In genomic region chr9:132531187-132531586, GRCh38 we compare ENCODE assay signal across 27 cellular contexts. TPM values are rescaled to one million over a fixed set of nuclear protein-coding genes. Genes with fewer than 3 reads are reported as not detected.
DNase-seq lines count a peak whose midpoint lies in the region; FAIRE-seq and TF ChIP-seq lines count a peak whose summit lies in the region.
"Had no signal": no experiment of that assay in that cellular context is flagged by ENCODE, and none has a peak within 500 bp of the region (broad histone marks: within the 10 kb centered on the region; RNA-seq: fewer than 3 reads in every experiment).

No MANE protein-coding gene starts in this region.

- H3K9me3 ChIP-seq in ectodermal cell (ENCODE audit: control insufficient read depth, low read length), result no peaks in the 10 kb centered on the region
- H3K9me3 ChIP-seq in sigmoid colon, result peaks cover 0 to 2% (median 0%) of the 10 kb centered on the region in 4 donors
- H3K9me3 ChIP-seq: colonic mucosa, neutrophil, upper lobe of right lung had no signal

- intact Hi-C loops in sigmoid colon (cut with DNase I), result no loop called here

- DNase-seq in NCI-H1417 (lab: John Stamatoyannopoulos, UW), result peak in 2 of 3 experiments; percentile 79 to 90
- no peak for DNase-seq in NCI-H1417 treated with DMSO at 0.1 percent for 48 hours (lab: John Stamatoyannopoulos, UW)
- peak; percentile 69 for DNase-seq in NCI-H2227 (lab: John Stamatoyannopoulos, UW; ENCODE audit: unreplicated experiment)
- DNase-seq in sigmoid colon, result peak; percentile 84
- DNase-seq in Ammon's horn (ENCODE audit: low spot score), result no peak
- no peak for DNase-seq in GM12892 (ENCODE audit: insufficient read length)
- no peak for DNase-seq in hypothalamus (lab: John Stamatoyannopoulos, UW)
- DNase-seq: activated CD4-positive, alpha-beta T cell treated with anti-CD3 and anti-CD28 coated beads, Interleukin-2, amount 10 ng/mL, durations not matched to agents 7 days and 5 days; activated CD8-positive, alpha-beta memory T cell treated with anti-CD3 and anti-CD28 coated beads, Interleukin-2, amount 50 U/mL, for 4 hours; activated effector memory CD4-positive, alpha-beta T cell treated with Interleukin-2 at 50 U/mL for 16 hours; colonic mucosa; GDM1; heart left ventricle; immature natural killer cell; left ventricle myocardium inferior; NCI-H524; PC-3; SHP77; stimulated activated CD4-positive, alpha-beta T cell treated with anti-CD3 and anti-CD28 coated beads, Interleukin-12 subunit alpha, Interleukin-12 subunit beta, amount 100 ng/mL, for 4 hours; T-helper 1 cell; upper lobe of right lung had no signal

- H3K36me3 ChIP-seq in ectodermal cell (ENCODE audit: control insufficient read depth, insufficient read depth, low read length) (no peaks in the 10 kb centered on the region), sigmoid colon (no peaks in the 10 kb centered on the region)
- H3K36me3 ChIP-seq: colonic mucosa, heart left ventricle, left ventricle myocardium inferior, neutrophil, upper lobe of right lung had no signal

- H3K27me3 ChIP-seq in ectodermal cell (ENCODE audit: control insufficient read depth, insufficient read depth, low read length, poor library complexity, severe bottlenecking), result no peaks in the 10 kb centered on the region
- H3K27me3 ChIP-seq in sigmoid colon, result peaks cover 0 to 26% (median 0%) of the 10 kb centered on the region in 3 donors
- H3K27me3 ChIP-seq: colonic mucosa, heart left ventricle had no signal

- H3K4me1 ChIP-seq in ectodermal cell (ENCODE audit: control insufficient read depth, insufficient read depth, low read length), result peaks cover 9% of the 10 kb centered on the region
- peaks cover 0 to 20% (median 11%) of the 10 kb centered on the region in 4 donors for H3K4me1 ChIP-seq in sigmoid colon
- H3K4me1 ChIP-seq: colonic mucosa, heart left ventricle, left ventricle myocardium inferior, upper lobe of right lung had no signal

- no peak for TF ChIP-seq POLR2A in sigmoid colon (IDR thresholded peaks at IDR 0.05)
- TF ChIP-seq POLR2A in GM12892 (IDR thresholded peaks at IDR 0.05; ENCODE audit: low read depth, low read length), result no peak

- TF ChIP-seq EP300 in sigmoid colon (IDR thresholded peaks at IDR 0.05), result peak in 2 of 4 donors; percentile 6 to 10

- 42 to 43% methylated on average over 12 of the region's 12 CpGs for WGBS in ectodermal cell, 2 experiments
- WGBS in sigmoid colon, 2 donors, result 19 to 33% methylated on average over 12 of the region's 12 CpGs

- FAIRE-seq in GM12892 (lab: Jason Lieb, UNC), result no peak
- FAIRE-seq: A204.1, endothelial cell of umbilical vein had no signal

- TF ChIP-seq CTCF in sigmoid colon (IDR thresholded peaks at IDR 0.05), result no peak

- H3K27ac ChIP-seq in ectodermal cell (ENCODE audit: insufficient read depth, low read depth, low read length, poor library complexity, severe bottlenecking), result peak overlapping the region; percentile 76
- peak overlapping the region in 3 of 4 donors; percentile 48 to 69 (median 57) for H3K27ac ChIP-seq in sigmoid colon
- H3K27ac ChIP-seq: colonic mucosa, left ventricle myocardium inferior, neutrophil, upper lobe of right lung had no signal

- H3K4me3 ChIP-seq in ectodermal cell (ENCODE audit: insufficient read depth, low read depth, low read length), result no peak overlapping the region
- H3K4me3 ChIP-seq in sigmoid colon, result peak overlapping the region in 1 of 4 donors; percentile 3
- H3K4me3 ChIP-seq: colonic mucosa, heart left ventricle, left ventricle myocardium inferior, upper lobe of right lung had no signal

RNA-seq across cellular contexts. Expression of gene BARHL1, which starts 51.2 kb away (rescaled TPM):
- polyA plus RNA-seq in ectodermal cell (2013, experiment 1 of 4), result 20.4 TPM
- polyA plus RNA-seq in ectodermal cell (2013, experiment 2 of 4), result 40.3 TPM
- 18.3 TPM for polyA plus RNA-seq in ectodermal cell (2013, experiment 3 of 4)
- 27.6 TPM for polyA plus RNA-seq in ectodermal cell (2013, experiment 4 of 4)
- total RNA-seq in sigmoid colon, result not detected
- not detected for polyA plus RNA-seq in sigmoid colon
- polyA plus RNA-seq in GM12892 (2012; ENCODE audit: missing spikeins), result not detected
- total RNA-seq: activated CD4-positive, alpha-beta T cell treated with anti-CD3 and anti-CD28 coated beads, Interleukin-2, amount 10 ng/mL, durations not matched to agents 7 days and 5 days; colonic mucosa; endothelial cell of umbilical vein; heart left ventricle; left ventricle myocardium inferior; MCF 10A; PC-3; upper lobe of right lung had no signal
- polyA plus RNA-seq: BJ, endothelial cell of umbilical vein, heart left ventricle, immature natural killer cell had no signal

Comparison
In these comparisons a context has a peak if more than half of its experiments do, and no peak if none do; other contexts are left out.
1. DNase-seq: peak in NCI-H1417 (2 of 3), NCI-H2227 (single experiment) and sigmoid colon (single experiment); none in NCI-H1417 treated with DMSO at 0.1 percent for 48 hours (single experiment), Ammon's horn (single experiment), GM12892 (single experiment) and hypothalamus (0 of 51).